Comparison of ENCODE assay signal across 8 cellular contexts in the genomic region with DNA sequence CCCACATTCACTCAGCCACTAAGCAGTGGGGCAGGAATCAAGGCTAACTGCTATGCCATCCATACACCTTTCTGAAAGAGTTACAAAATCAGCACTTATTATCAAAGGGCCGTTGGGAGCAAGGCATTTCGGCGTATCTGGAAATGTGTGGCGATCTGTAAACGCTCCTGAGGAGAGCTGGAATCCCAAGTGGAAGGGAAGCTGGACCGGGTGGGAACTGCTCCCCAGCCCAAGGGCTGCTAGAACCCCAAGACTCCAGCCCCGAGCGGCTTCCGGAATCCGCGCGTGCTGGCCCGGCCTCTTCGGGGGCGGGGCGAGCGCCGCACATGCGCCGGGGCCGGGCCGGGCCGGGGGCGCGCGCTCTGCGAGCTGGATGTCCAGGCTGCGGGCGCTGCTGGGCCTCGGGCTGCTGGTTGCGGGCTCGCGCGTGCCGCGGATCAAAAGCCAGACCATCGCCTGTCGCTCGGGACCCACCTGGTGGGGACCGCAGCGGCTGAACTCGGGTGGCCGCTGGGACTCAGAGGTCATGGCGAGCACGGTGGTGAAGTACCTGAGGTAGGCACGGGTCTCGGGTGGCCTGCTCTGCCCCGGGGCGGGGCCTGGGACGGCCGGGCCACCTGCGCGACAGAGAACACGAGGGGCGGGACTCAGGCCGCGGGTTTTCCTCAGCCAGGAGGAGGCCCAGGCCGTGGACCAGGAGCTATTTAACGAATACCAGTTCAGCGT. TPM values are rescaled to one million over a fixed set of nuclear protein-coding genes. Genes with fewer than 3 reads are reported as not detected.
DNase-seq lines count a peak whose midpoint lies in the region; ATAC-seq and TF ChIP-seq lines count a peak whose summit lies in the region.

TSS of gene NAXE (plus strand) at position 345 of the 726 bp plus-strand sequence. CDS start at position 374, 29 bp downstream.

- H3K79me2 ChIP-seq in mesendoderm (ENCODE audit: control insufficient read depth, insufficient read depth, low read length): no peaks in the 10 kb centered on the region

- H3K27ac ChIP-seq in C4-2B: peak within 1 kb of the TSS; percentile 92
- peak within 1 kb of the TSS; percentile 58 for H3K27ac ChIP-seq in mesendoderm (ENCODE audit: low read depth, low read length)

- no peaks in the 10 kb centered on the region for H3K79me1 ChIP-seq in mesendoderm (ENCODE audit: low read length)

- H3K18ac ChIP-seq in mesendoderm (ENCODE audit: low read length): peak within 1 kb of the TSS; percentile 79

- no CpG with 5 or more reads among the region's 60 CpGs for WGBS in mesendoderm (ENCODE audit: extremely low coverage, insufficient coverage, low lambda C conversion rate)

- peak; percentile 82 for ATAC-seq in HG03442 (IDR thresholded peaks at IDR 0.05; ENCODE audit: unreplicated experiment)

- no peak within 1 kb of the TSS for H2BK15ac ChIP-seq in mesendoderm (replicated peaks; ENCODE audit: low read depth)

- peak within 1 kb of the TSS; percentile 79 for H3K4me3 ChIP-seq in endocrine pancreas (ENCODE audit: control insufficient read depth, insufficient read depth, low read length)
- H3K4me3 ChIP-seq in mesendoderm (ENCODE audit: low read length): peak within 1 kb of the TSS; percentile 87

- no peak for TF ChIP-seq CTCF in C4-2B (conservative IDR thresholded peaks at IDR 0.05)

- H2BK120ac ChIP-seq in mesendoderm (ENCODE audit: low read depth, low read length): no peak within 1 kb of the TSS

- H2AK5ac ChIP-seq in mesendoderm (ENCODE audit: low read length): peak within 1 kb of the TSS; percentile 4

- peak within 1 kb of the TSS; percentile 85 for H3K4me2 ChIP-seq in mesendoderm (ENCODE audit: low read length)

- DNase-seq in GM19240 (ENCODE audit: insufficient read length, low spot score) (peak; percentile 87), NCI-H82 (lab: John Stamatoyannopoulos, UW) (peak; percentile 85), mesendoderm (peak; percentile 78)
- peak in 2 of 3 experiments; percentile 46 to 66 for DNase-seq in activated CD8-positive, alpha-beta memory T cell treated with anti-CD3 and anti-CD28 coated beads for 48 hours (ENCODE audit: low read depth in 2 of 3, low spot score in 2 of 3)
- DNase-seq in stimulated activated CD8-positive, alpha-beta memory T cell treated with anti-CD3 and anti-CD28 coated beads, Interleukin-15, amount 100 ng/mL, for 4 hours (ENCODE audit: low read depth in 2 of 2): peak; percentile 32 to 48

- H3K4me1 ChIP-seq in endocrine pancreas (ENCODE audit: control insufficient read depth, insufficient read depth, low read length) (no peaks in the 10 kb centered on the region), mesendoderm (ENCODE audit: control insufficient read depth, low read depth, low read length) (no peaks in the 10 kb centered on the region)

- H2BK5ac ChIP-seq in mesendoderm (ENCODE audit: low read length): peak within 1 kb of the TSS; percentile 43

- peak within 1 kb of the TSS; percentile 95 for H3K9ac ChIP-seq in endocrine pancreas (ENCODE audit: control insufficient read depth, insufficient read depth, low read length)
- peak within 1 kb of the TSS; percentile 89 for H3K9ac ChIP-seq in mesendoderm (ENCODE audit: low read length)

- H3K36me3 ChIP-seq in endocrine pancreas (ENCODE audit: control insufficient read depth, insufficient read depth, low read length): no peaks in the 10 kb centered on the region
- peaks cover 9% of the 10 kb centered on the region for H3K36me3 ChIP-seq in mesendoderm (ENCODE audit: control insufficient read depth, insufficient read depth, low read length)

- H3K9me3 ChIP-seq in endocrine pancreas (ENCODE audit: control insufficient read depth, low read length): no peaks in the 10 kb centered on the region

- H3K56ac ChIP-seq in mesendoderm (ENCODE audit: low read length): peak within 1 kb of the TSS; percentile 96

- no peaks in the 10 kb centered on the region for H3K27me3 ChIP-seq in endocrine pancreas (ENCODE audit: control insufficient read depth, insufficient read depth, low read length)
- H3K27me3 ChIP-seq in mesendoderm (ENCODE audit: insufficient read depth, low read length, poor library complexity): no peaks in the 10 kb centered on the region

- H4K8ac ChIP-seq in mesendoderm (ENCODE audit: low read depth, low read length): no peak within 1 kb of the TSS

- peak within 1 kb of the TSS; percentile 46 for H3K4ac ChIP-seq in mesendoderm (ENCODE audit: low read depth, low read length)

- peak within 1 kb of the TSS; percentile 81 for H4K5ac ChIP-seq in mesendoderm (ENCODE audit: low read length)

- no peak within 1 kb of the TSS for H3K23ac ChIP-seq in mesendoderm (ENCODE audit: low read length)

RNA-seq across cellular contexts. Expression of gene NAXE, which starts in this region (rescaled TPM):
- 56.5 TPM for polyA plus RNA-seq in mesendoderm (2013, experiment 1 of 2)
- polyA plus RNA-seq in mesendoderm (2013, experiment 2 of 2): 55.0 TPM

Comparison
In these comparisons a context has a peak if more than half of its experiments do, and no peak if none do; other contexts are left out.
1. Peak in every context shown above with its lines: DNase-seq, ATAC-seq, H3K4me3 ChIP-seq and H3K27ac ChIP-seq.